In the genomic region with DNA sequence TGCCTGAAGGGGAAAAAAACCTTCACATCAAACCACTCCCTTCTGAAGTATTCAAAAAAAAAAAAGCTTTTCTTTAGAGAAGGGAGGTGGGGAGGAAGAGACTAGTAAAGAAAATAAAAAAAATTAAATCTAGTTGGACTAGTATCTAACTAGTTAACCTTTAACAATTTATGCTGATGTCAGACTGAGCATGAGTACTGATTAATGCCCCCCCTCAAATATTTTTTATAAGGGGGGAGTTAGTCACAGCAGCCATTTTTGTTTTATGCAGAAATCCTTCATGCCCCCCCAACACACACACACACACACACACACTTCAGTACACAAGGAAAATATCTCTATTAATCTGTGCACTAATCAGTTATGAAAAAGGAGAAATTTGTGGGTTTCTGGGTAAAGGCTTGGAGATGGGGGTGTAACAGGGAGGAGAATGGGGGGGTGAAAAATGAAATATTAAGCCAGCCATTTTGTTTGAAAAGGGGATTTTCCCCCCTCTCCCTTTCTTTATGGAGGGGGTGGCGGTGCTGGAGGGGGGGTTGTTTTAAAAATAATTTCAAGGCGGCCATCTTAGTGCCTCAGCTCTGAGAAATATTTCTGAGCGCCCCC, we compare ENCODE assay signal across 3 cellular contexts.
TF ChIP-seq lines count a peak whose summit lies in the region.

No MANE protein-coding gene starts in this region.

TF ChIP-seq in liver, 16 proteins besides CTCF, POLR2A, EP300 and RAD21 (continued from another document):
- TF ChIP-seq ZBTB33 (IDR thresholded peaks at IDR 0.05): no peak

TF ChIP-seq in SK-N-SH treated with all-trans-retinoic acid at 6 μM for 48 hours, 23 proteins besides CTCF, POLR2A, EP300 and RAD21:
- TF ChIP-seq POU6F1 (CRISPR knock-in tag; IDR thresholded peaks at IDR 0.05; ENCODE audit: borderline replicate concordance, low read depth): no peak
- peak; percentile 100 for TF ChIP-seq PATZ1 (CRISPR knock-in tag; IDR thresholded peaks at IDR 0.05; ENCODE audit: borderline replicate concordance)
- 0 out of 2 replicates have a peak, but pooled peaks have one; percentile 7 for TF ChIP-seq ISL1 (CRISPR knock-in tag; IDR thresholded peaks at IDR 0.05)

TF ChIP-seq in neural cell, 6 proteins besides CTCF, POLR2A, EP300 and RAD21 (continued from another document):
- TF ChIP-seq REST (IDR thresholded peaks at IDR 0.05; ENCODE audit: borderline replicate concordance) (peak; percentile 34), TAF1 (IDR thresholded peaks at IDR 0.05; ENCODE audit: low read depth) (peak; percentile 30), POLR2AphosphoS5 (IDR thresholded peaks at IDR 0.05) (no peak), MXI1 (conservative IDR thresholded peaks at IDR 0.05; ENCODE audit: poor library complexity, severe bottlenecking) (no peak)
